In the genomic region with DNA sequence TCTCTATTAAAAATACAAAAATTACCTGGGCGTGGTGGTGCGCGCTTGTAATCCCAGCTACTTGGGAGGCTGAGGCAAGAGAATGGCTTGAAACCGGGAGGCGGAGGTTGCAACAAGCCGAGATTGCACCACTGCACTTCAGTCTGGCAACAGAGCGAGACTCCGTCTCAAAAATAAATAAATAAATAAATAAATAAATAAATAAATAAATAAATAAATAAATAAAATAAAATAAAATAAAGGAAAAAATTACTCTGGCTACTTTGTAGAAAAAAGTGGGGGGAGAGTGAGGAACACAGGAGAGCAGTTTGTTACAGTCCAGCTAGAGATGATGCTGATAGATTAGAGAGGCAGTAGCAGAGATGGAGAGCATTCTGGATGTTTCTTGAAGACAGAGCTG, we compare ENCODE assay signal across 11 cellular contexts. TPM values are rescaled to one million over a fixed set of nuclear protein-coding genes. Genes with fewer than 3 reads are reported as not detected.
"Had no signal": no experiment of that assay in that cellular context is flagged by ENCODE, and none has a peak within 500 bp of the region (broad histone marks: within the 10 kb centered on the region; RNA-seq: fewer than 3 reads in every experiment).

No MANE protein-coding gene starts in this region.

RNA-seq across cellular contexts. Expression of gene TEX38, which starts 48.7 kb away (rescaled TPM):
- total RNA-seq: activated CD4-positive, alpha-beta T cell treated with anti-CD3 and anti-CD28 coated beads, Interleukin-2, amount 10 ng/mL, durations not matched to agents 7 days and 5 days; activated CD8-positive, alpha-beta T cell treated with anti-CD3 and anti-CD28 coated beads, Interleukin-2, amount 10 ng/mL, durations not matched to agents 7 days and 5 days; activated naive CD4-positive, alpha-beta T cell treated with anti-CD3 and anti-CD28 coated beads for 36 hours; astrocyte; body of pancreas; breast epithelium; K562; M059J; PC-3; Right ventricle myocardium superior; T-helper 2 cell treated with Interferon-gamma antibody and Interleukin-4, amounts not matched to agents 100 ng/mL and 5 ng/mL, for 36 hours had no signal
